Comparison of ENCODE assay signal across 8 cellular contexts in the genomic region with DNA sequence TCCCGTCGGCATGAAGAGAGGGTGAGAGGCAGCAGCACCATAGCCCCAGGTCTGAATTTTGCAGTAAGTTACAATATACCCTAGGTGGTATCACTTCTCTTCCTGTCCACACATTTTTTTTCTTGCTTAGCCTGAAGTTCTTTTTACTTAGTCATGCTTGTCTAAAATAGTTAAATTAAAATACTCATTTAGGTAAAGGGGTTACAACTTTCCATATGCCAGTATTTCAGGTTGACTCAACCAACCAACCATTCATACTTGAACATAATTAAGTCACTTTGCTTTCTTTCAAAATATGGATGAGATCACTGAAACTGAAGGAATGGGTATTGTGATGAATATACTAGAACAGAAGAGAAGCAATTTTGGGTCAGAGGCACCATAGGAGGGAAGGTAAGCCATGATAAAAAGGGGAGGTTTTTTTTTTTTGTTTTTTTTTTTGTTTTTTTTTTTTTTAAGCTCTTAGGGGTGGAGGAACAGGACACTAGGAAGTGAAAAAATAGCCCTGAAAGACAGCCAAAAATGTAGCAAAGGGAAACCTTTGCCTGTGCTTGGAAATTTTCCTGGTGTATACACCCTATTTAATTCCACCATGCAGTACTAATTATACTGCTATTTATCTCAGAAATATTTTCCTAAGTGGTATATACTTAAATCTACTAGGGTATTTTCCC. TPM values are rescaled to one million over a fixed set of nuclear protein-coding genes. Genes with fewer than 3 reads are reported as not detected.
DNase-seq lines count a peak whose midpoint lies in the region; ATAC-seq lines count a peak whose summit lies in the region.

No MANE protein-coding gene starts in this region.

- peak; percentile 80 for ATAC-seq in GM18498 (IDR thresholded peaks at IDR 0.05; ENCODE audit: unreplicated experiment)
- ATAC-seq in GM21528 (IDR thresholded peaks at IDR 0.05; ENCODE audit: low FRiP score, unreplicated experiment), result peak; percentile 88
- ATAC-seq in HG03575 (IDR thresholded peaks at IDR 0.05; ENCODE audit: extremely low read depth, insufficient number of reproducible peaks, low FRiP score, unreplicated experiment), result peak; percentile 78
- peak; percentile 64 for ATAC-seq in left ventricle myocardium superior

- DNase-seq in left ventricle myocardium superior, result no peak
- DNase-seq in NCI-H2081 treated with DMSO at 0.1 percent for 48 hours (lab: John Stamatoyannopoulos, UW), result no peak
- DNase-seq in SW 1271 (lab: John Stamatoyannopoulos, UW), result no peak
- no peak for DNase-seq in NCI-H1048 (lab: John Stamatoyannopoulos, UW)
- DNase-seq in NCI-H1694 (lab: John Stamatoyannopoulos, UW), result no peak

- intact Hi-C loops in left ventricle myocardium superior (cut with micrococcal nuclease), result no loop called here

RNA-seq across cellular contexts. Expression of gene RPS6KA3, which starts 41.8 kb away (rescaled TPM):
- 35.6 TPM for total RNA-seq in left ventricle myocardium superior
